ENCODE assay signal across 23 cellular contexts in genomic region chr22:31895317-31896133, GRCh38.
"Had no signal": no experiment of that assay in that cellular context is flagged by ENCODE, and none has a peak within 500 bp of the region (broad histone marks: within the 10 kb centered on the region; RNA-seq: fewer than 3 reads in every experiment).

No MANE protein-coding gene starts in this region.

- DNase-seq: activated CD4-positive, alpha-beta T cell treated with anti-CD3 and anti-CD28 coated beads for 48 hours; activated CD8-positive, alpha-beta T cell treated with anti-CD3 and anti-CD28 coated beads, Interleukin-2, amount 10 ng/mL, durations not matched to agents 7 days and 5 days; activated naive CD4-positive, alpha-beta T cell treated with anti-CD3 and anti-CD28 coated beads, Interleukin-2, amount 10 ng/mL, durations not matched to agents 7 days and 5 days; activated T-cell treated with anti-CD3 and anti-CD28 coated beads, Interleukin-2, amount 50 U/mL, for 24 hours; cerebellar nuclear complex; cortex of kidney; heart right ventricle; immature natural killer cell; kidney glomerular epithelial cell; left ventricle myocardium superior; mesenchymal stem cell; naive thymus-derived CD4-positive, alpha-beta T cell; sigmoid colon; stimulated activated naive B cell treated with anti-CD40 and anti-IgM and Interleukin-4, amounts not matched to agents 10 μg/mL and 1 μg/mL and 100 μg/mL, for 72 hours; T-helper 1 cell; upper lobe of right lung had no signal

- H3K27ac Mint-ChIP-seq: activated CD8-positive, alpha-beta T cell treated with anti-CD3 and anti-CD28 coated beads, Interleukin-2, amount 10 ng/mL, durations not matched to agents 7 days and 5 days; activated naive CD4-positive, alpha-beta T cell treated with anti-CD3 and anti-CD28 coated beads, Interleukin-2, amount 10 ng/mL, durations not matched to agents 7 days and 5 days; activated T-cell treated with anti-CD3 and anti-CD28 coated beads, Interleukin-2, amount 50 U/mL, for 24 hours; activated T-helper 2 cell treated with anti-CD3 and anti-CD28 coated beads, Interferon-gamma antibody, Interleukin-2, Interleukin-4, amounts not matched to agents 10 μg/mL and 5 μg/mL and 100 μg/mL, durations not matched to agents 14 hours and 24 hours and 36 hours; immature natural killer cell; stimulated activated naive B cell treated with anti-CD40 and anti-IgM and Interleukin-4, amounts not matched to agents 10 μg/mL and 1 μg/mL and 100 μg/mL, for 72 hours; WTC11 had no signal

- H3K9me3 Mint-ChIP-seq: activated naive CD4-positive, alpha-beta T cell treated with anti-CD3 and anti-CD28 coated beads, Interleukin-2, amount 10 ng/mL, durations not matched to agents 7 days and 5 days; activated T-cell treated with anti-CD3 and anti-CD28 coated beads, Interleukin-2, amount 50 U/mL, for 24 hours; activated T-helper 2 cell treated with anti-CD3 and anti-CD28 coated beads, Interferon-gamma antibody, Interleukin-2, Interleukin-4, amounts not matched to agents 10 μg/mL and 5 μg/mL and 100 μg/mL, durations not matched to agents 14 hours and 24 hours and 36 hours; immature natural killer cell; naive thymus-derived CD4-positive, alpha-beta T cell; stimulated activated naive B cell treated with anti-CD40 and anti-IgM and Interleukin-4, amounts not matched to agents 10 μg/mL and 1 μg/mL and 100 μg/mL, for 72 hours; WTC11 had no signal

- H3K4me3 Mint-ChIP-seq: activated CD8-positive, alpha-beta T cell treated with anti-CD3 and anti-CD28 coated beads, Interleukin-2, amount 10 ng/mL, durations not matched to agents 7 days and 5 days; activated naive CD4-positive, alpha-beta T cell treated with anti-CD3 and anti-CD28 coated beads, Interleukin-2, amount 10 ng/mL, durations not matched to agents 7 days and 5 days; activated T-cell treated with anti-CD3 and anti-CD28 coated beads, Interleukin-2, amount 50 U/mL, for 24 hours; immature natural killer cell; naive thymus-derived CD4-positive, alpha-beta T cell; stimulated activated naive B cell treated with anti-CD40 and anti-IgM and Interleukin-4, amounts not matched to agents 10 μg/mL and 1 μg/mL and 100 μg/mL, for 72 hours; WTC11 had no signal

- H3K36me3 ChIP-seq: breast epithelium had no signal

- H3K4me1 Mint-ChIP-seq: stimulated activated naive B cell treated with anti-CD40 and anti-IgM and Interleukin-4, amounts not matched to agents 10 μg/mL and 1 μg/mL and 100 μg/mL, for 72 hours had no signal

- H3K27me3 ChIP-seq: ascending aorta, breast epithelium, heart right ventricle, sigmoid colon, upper lobe of right lung had no signal

- H3K4me1 ChIP-seq: ascending aorta, breast epithelium, heart right ventricle, sigmoid colon, upper lobe of right lung had no signal

- FAIRE-seq: endometrium had no signal

- ATAC-seq: activated CD8-positive, alpha-beta T cell treated with anti-CD3 and anti-CD28 coated beads, Interleukin-2, amount 10 ng/mL, durations not matched to agents 7 days and 5 days; esophagus mucosa; heart right ventricle; left ventricle myocardium superior; naive thymus-derived CD4-positive, alpha-beta T cell; stimulated activated naive B cell treated with anti-CD40 and anti-IgM and Interleukin-4, amounts not matched to agents 10 μg/mL and 1 μg/mL and 100 μg/mL, for 72 hours; upper lobe of right lung; WTC11 had no signal

- H3K4me3 ChIP-seq: ascending aorta, breast epithelium, heart right ventricle, sigmoid colon, thoracic aorta, upper lobe of right lung had no signal

- H3K9me3 ChIP-seq: ascending aorta, breast epithelium, heart right ventricle, sigmoid colon, thoracic aorta, upper lobe of right lung had no signal

- H3K27ac ChIP-seq: ascending aorta, breast epithelium, heart right ventricle, sigmoid colon, thoracic aorta, upper lobe of right lung had no signal

- H3K27me3 Mint-ChIP-seq: activated naive CD4-positive, alpha-beta T cell treated with anti-CD3 and anti-CD28 coated beads, Interleukin-2, amount 10 ng/mL, durations not matched to agents 7 days and 5 days; activated T-cell treated with anti-CD3 and anti-CD28 coated beads, Interleukin-2, amount 50 U/mL, for 24 hours; naive thymus-derived CD4-positive, alpha-beta T cell; stimulated activated naive B cell treated with anti-CD40 and anti-IgM and Interleukin-4, amounts not matched to agents 10 μg/mL and 1 μg/mL and 100 μg/mL, for 72 hours had no signal
